ENCODE assay signal across 1 cellular context in the genomic region with DNA sequence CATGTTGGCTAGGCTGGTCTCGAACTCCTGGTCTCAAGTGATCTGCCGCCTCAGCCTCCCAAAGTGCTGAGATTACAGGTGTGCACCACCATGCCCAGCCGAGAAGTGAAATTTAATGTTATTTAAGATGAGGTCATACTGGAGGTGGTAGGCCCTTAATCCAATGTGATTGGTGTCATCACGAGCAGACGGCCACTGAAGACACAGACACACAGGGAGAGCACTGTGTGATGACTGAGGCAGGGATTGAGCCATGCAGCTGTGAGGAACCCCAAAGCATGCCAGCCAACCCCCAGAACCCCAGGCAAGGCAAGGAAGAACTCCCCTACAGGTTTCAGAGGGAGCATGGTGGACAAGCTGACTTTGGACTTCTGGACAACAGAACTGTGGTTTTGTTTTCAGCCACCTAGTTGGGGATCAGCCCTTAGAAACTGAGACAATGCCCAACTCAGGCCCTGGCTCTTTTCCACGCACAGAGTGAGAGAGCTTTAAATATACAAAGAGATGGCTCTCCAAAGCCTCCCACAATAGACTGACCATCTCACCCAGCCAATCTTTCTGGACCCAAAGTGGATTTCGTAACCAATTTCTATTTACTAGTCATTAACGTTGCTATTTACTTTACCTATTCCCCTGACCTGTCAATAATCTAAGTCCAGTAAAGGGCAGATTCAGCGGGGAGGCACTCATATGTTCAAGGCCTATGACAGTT.
A peak's percentile ranks its signal among the peaks of the same experiment; 100 is the strongest.
TF ChIP-seq lines count a peak whose summit lies in the region.

No MANE protein-coding gene starts in this region.

TF ChIP-seq in HepG2, 621 proteins besides CTCF, POLR2A, EP300 and RAD21 (continued from another document and continues in another):
- TF ChIP-seq PRDM10 (CRISPR knock-in tag; IDR thresholded peaks at IDR 0.05; ENCODE audit: low read depth) (peak; percentile 84), ELF4 (CRISPR knock-in tag; IDR thresholded peaks at IDR 0.05; ENCODE audit: borderline replicate concordance) (no peak; the same call in 1 of the 2 replicates), ZNF121 (CRISPR knock-in tag; IDR thresholded peaks at IDR 0.05) (peak; percentile 91; the same call in 1 of the 2 replicates), RBFOX2 (IDR thresholded peaks at IDR 0.05; ENCODE audit: low read depth, low read length) (no peak; the same call in none of the 2 replicates), BRD4 (CRISPR knock-in tag; IDR thresholded peaks at IDR 0.05) (peak; percentile 72; the same call in 1 of the 2 replicates), ZNF431 (CRISPR knock-in tag; IDR thresholded peaks at IDR 0.05; ENCODE audit: borderline replicate concordance, low read depth) (peak; percentile 81; the same call in 1 of the 2 replicates), WIZ (CRISPR knock-in tag; IDR thresholded peaks at IDR 0.05) (peak; percentile 63; the same call in 1 of the 2 replicates), ZIK1 (CRISPR knock-in tag; IDR thresholded peaks at IDR 0.05; ENCODE audit: borderline replicate concordance, low read depth) (no peak), SPEN (CRISPR knock-in tag; IDR thresholded peaks at IDR 0.05; ENCODE audit: low read depth) (peak; percentile 65), ZNF280B (CRISPR knock-in tag; IDR thresholded peaks at IDR 0.05; ENCODE audit: borderline replicate concordance) (no peak), ZNF841 (CRISPR knock-in tag; IDR thresholded peaks at IDR 0.05; ENCODE audit: borderline replicate concordance) (no peak), ZNF562 (CRISPR knock-in tag; IDR thresholded peaks at IDR 0.05; ENCODE audit: borderline replicate concordance) (no peak), ZNF225 (CRISPR knock-in tag; IDR thresholded peaks at IDR 0.05) (no peak), ZSCAN30 (CRISPR knock-in tag; IDR thresholded peaks at IDR 0.05) (no peak), ZNF883 (CRISPR knock-in tag; IDR thresholded peaks at IDR 0.05; ENCODE audit: not compliant biosample characterization) (no peak), ZFYVE20 (CRISPR knock-in tag; IDR thresholded peaks at IDR 0.05; ENCODE audit: borderline replicate concordance, low read depth) (no peak), HOXA3 (CRISPR knock-in tag; IDR thresholded peaks at IDR 0.05) (peak; percentile 62; the same call in 1 of the 2 replicates), ZNF326 (CRISPR knock-in tag; IDR thresholded peaks at IDR 0.05; ENCODE audit: borderline replicate concordance) (no peak), PAX8 (CRISPR knock-in tag; IDR thresholded peaks at IDR 0.05; ENCODE audit: borderline replicate concordance) (0 out of 2 replicates have a peak, but pooled peaks have one; percentile 61), ZNF354B (CRISPR knock-in tag; IDR thresholded peaks at IDR 0.05) (0 out of 2 replicates have a peak, but pooled peaks have one; percentile 24), SRY (CRISPR knock-in tag; IDR thresholded peaks at IDR 0.05) (no peak), ATM (IDR thresholded peaks at IDR 0.05; ENCODE audit: borderline replicate concordance) (no peak), ZNF574 (CRISPR knock-in tag; IDR thresholded peaks at IDR 0.05) (peak; percentile 74; the same call in 1 of the 2 replicates), HNRNPLL (IDR thresholded peaks at IDR 0.05; ENCODE audit: low read depth, low read length, poor library complexity, severe bottlenecking) (no peak), PLSCR1 (CRISPR knock-in tag; IDR thresholded peaks at IDR 0.05; ENCODE audit: borderline replicate concordance) (no peak), ATF5 (CRISPR knock-in tag; IDR thresholded peaks at IDR 0.05; ENCODE audit: low read depth) (no peak), HMGA1 (CRISPR knock-in tag; conservative IDR thresholded peaks at IDR 0.05) (no peak), ZNF7 (CRISPR knock-in tag; IDR thresholded peaks at IDR 0.05) (0 out of 2 replicates have a peak, but pooled peaks have one; percentile 20), PAWR (CRISPR knock-in tag; IDR thresholded peaks at IDR 0.05; ENCODE audit: borderline replicate concordance) (no peak), NR3C1 (CRISPR knock-in tag; IDR thresholded peaks at IDR 0.05) (no peak), ZC3H13 (CRISPR knock-in tag; IDR thresholded peaks at IDR 0.05) (peak; percentile 75; the same call in 1 of the 2 replicates), ZFP36L2 (CRISPR knock-in tag; IDR thresholded peaks at IDR 0.05) (no peak), MIER3 (CRISPR knock-in tag; IDR thresholded peaks at IDR 0.05; ENCODE audit: borderline replicate concordance) (peak; percentile 92; the same call in 1 of the 2 replicates), AKAP8 (CRISPR knock-in tag; IDR thresholded peaks at IDR 0.05) (peak; percentile 80; the same call in 1 of the 2 replicates), CEBPG (CRISPR knock-in tag; IDR thresholded peaks at IDR 0.05) (peak; percentile 97), SYNCRIP (IDR thresholded peaks at IDR 0.05; ENCODE audit: insufficient read depth, low read depth, low read length) (no peak), NAIF1 (CRISPR knock-in tag; IDR thresholded peaks at IDR 0.05; ENCODE audit: borderline replicate concordance) (peak; percentile 90), ZNF383 (CRISPR knock-in tag; IDR thresholded peaks at IDR 0.05; ENCODE audit: borderline replicate concordance) (no peak), ZNF264 (CRISPR knock-in tag; IDR thresholded peaks at IDR 0.05) (peak; percentile 79), NCOR1 (IDR thresholded peaks at IDR 0.05; ENCODE audit: borderline replicate concordance, low read length) (peak; percentile 97), SP1 (IDR thresholded peaks at IDR 0.05) (no peak), SP1 (CRISPR knock-in tag; IDR thresholded peaks at IDR 0.05) (no peak; the same call in none of the 2 replicates), ZKSCAN1 (IDR thresholded peaks at IDR 0.05; ENCODE audit: low read length) (no peak; the same call in 1 of the 2 replicates), ZNF891 (CRISPR knock-in tag; IDR thresholded peaks at IDR 0.05) (no peak), SMARCE1 (IDR thresholded peaks at IDR 0.05; ENCODE audit: borderline replicate concordance) (no peak), ZNF143 (CRISPR knock-in tag; IDR thresholded peaks at IDR 0.05) (0 out of 2 replicates have a peak, but pooled peaks have one; percentile 11), MIER2 (CRISPR knock-in tag; IDR thresholded peaks at IDR 0.05) (peak; percentile 54), ZNF382 (CRISPR knock-in tag; IDR thresholded peaks at IDR 0.05; ENCODE audit: borderline replicate concordance) (no peak), MEF2D (CRISPR knock-in tag; IDR thresholded peaks at IDR 0.05) (peak; percentile 97), ZSCAN31 (CRISPR knock-in tag; IDR thresholded peaks at IDR 0.05; ENCODE audit: low read depth) (peak; percentile 96; the same call in 1 of the 2 replicates), TCF12 (IDR thresholded peaks at IDR 0.05) (no peak), TCF12 (CRISPR knock-in tag; IDR thresholded peaks at IDR 0.05) (peak; percentile 60)
- TF ChIP-seq, protein P1, sequence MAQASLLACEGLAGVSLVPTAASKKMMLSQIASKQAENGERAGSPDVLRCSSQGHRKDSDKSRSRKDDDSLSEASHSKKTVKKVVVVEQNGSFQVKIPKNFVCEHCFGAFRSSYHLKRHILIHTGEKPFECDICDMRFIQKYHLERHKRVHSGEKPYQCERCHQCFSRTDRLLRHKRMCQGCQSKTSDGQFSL (CRISPR knock-in tag; IDR thresholded peaks at IDR 0.05): no peak
- TF ChIP-seq, protein P2, sequence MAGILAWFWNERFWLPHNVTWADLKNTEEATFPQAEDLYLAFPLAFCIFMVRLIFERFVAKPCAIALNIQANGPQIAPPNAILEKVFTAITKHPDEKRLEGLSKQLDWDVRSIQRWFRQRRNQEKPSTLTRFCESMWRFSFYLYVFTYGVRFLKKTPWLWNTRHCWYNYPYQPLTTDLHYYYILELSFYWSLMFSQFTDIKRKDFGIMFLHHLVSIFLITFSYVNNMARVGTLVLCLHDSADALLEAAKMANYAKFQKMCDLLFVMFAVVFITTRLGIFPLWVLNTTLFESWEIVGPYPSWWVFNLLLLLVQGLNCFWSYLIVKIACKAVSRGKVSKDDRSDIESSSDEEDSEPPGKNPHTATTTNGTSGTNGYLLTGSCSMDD (CRISPR knock-in tag; IDR thresholded peaks at IDR 0.05): no peak
- TF ChIP-seq, protein P3, sequence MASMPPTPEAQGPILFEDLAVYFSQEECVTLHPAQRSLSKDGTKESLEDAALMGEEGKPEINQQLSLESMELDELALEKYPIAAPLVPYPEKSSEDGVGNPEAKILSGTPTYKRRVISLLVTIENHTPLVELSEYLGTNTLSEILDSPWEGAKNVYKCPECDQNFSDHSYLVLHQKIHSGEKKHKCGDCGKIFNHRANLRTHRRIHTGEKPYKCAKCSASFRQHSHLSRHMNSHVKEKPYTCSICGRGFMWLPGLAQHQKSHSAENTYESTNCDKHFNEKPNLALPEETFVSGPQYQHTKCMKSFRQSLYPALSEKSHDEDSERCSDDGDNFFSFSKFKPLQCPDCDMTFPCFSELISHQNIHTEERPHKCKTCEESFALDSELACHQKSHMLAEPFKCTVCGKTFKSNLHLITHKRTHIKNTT (CRISPR knock-in tag; IDR thresholded peaks at IDR 0.05): no peak
- TF ChIP-seq, protein P4, sequence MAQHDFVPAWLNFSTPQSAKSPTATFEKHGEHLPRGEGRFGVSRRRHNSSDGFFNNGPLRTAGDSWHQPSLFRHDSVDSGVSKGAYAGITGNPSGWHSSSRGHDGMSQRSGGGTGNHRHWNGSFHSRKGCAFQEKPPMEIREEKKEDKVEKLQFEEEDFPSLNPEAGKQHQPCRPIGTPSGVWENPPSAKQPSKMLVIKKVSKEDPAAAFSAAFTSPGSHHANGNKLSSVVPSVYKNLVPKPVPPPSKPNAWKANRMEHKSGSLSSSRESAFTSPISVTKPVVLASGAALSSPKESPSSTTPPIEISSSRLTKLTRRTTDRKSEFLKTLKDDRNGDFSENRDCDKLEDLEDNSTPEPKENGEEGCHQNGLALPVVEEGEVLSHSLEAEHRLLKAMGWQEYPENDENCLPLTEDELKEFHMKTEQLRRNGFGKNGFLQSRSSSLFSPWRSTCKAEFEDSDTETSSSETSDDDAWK (CRISPR knock-in tag; IDR thresholded peaks at IDR 0.05): no peak
